ENCODE assay signal across 1 cellular context in the genomic region with DNA sequence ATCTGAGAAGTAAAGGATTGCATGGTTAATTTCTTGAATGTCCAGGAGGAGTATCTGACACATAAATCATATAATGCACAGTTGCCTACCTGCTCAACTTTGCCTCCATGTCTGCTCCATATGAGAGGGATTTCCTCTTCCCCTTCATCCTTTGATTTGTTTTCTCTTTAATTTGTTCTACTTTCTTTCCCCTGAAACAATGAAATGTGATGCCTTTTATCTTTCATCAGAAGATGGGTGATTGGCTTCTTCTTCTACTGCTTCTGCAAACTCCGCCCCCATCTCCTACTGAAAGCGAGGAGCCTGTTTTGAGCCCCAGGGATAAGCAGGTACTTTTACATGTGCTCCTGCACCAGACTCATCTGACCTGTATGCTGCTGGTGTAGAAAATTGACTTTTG.
TF ChIP-seq lines count a peak whose summit lies in the region.

No MANE protein-coding gene starts in this region.

TF ChIP-seq in WTC11, 78 proteins besides CTCF, POLR2A, EP300 and RAD21:
- TF ChIP-seq, protein P1, sequence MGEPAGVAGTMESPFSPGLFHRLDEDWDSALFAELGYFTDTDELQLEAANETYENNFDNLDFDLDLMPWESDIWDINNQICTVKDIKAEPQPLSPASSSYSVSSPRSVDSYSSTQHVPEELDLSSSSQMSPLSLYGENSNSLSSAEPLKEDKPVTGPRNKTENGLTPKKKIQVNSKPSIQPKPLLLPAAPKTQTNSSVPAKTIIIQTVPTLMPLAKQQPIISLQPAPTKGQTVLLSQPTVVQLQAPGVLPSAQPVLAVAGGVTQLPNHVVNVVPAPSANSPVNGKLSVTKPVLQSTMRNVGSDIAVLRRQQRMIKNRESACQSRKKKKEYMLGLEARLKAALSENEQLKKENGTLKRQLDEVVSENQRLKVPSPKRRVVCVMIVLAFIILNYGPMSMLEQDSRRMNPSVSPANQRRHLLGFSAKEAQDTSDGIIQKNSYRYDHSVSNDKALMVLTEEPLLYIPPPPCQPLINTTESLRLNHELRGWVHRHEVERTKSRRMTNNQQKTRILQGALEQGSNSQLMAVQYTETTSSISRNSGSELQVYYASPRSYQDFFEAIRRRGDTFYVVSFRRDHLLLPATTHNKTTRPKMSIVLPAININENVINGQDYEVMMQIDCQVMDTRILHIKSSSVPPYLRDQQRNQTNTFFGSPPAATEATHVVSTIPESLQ (CRISPR knock-in tag; IDR thresholded peaks at IDR 0.05), result no peak
- TF ChIP-seq ZNF121 (CRISPR knock-in tag; IDR thresholded peaks at IDR 0.05), result no peak
- TF ChIP-seq CREB1 (CRISPR knock-in tag; IDR thresholded peaks at IDR 0.05), result no peak
- TF ChIP-seq, protein P2, sequence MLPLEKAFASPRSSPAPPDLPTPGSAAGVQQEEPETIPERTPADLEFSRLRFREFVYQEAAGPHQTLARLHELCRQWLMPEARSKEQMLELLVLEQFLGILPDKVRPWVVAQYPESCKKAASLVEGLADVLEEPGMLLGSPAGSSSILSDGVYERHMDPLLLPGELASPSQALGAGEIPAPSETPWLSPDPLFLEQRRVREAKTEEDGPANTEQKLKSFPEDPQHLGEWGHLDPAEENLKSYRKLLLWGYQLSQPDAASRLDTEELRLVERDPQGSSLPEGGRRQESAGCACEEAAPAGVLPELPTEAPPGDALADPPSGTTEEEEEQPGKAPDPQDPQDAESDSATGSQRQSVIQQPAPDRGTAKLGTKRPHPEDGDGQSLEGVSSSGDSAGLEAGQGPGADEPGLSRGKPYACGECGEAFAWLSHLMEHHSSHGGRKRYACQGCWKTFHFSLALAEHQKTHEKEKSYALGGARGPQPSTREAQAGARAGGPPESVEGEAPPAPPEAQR (CRISPR knock-in tag; IDR thresholded peaks at IDR 0.05), result no peak
- no peak for TF ChIP-seq NFE2L1 (CRISPR knock-in tag; IDR thresholded peaks at IDR 0.05)
- TF ChIP-seq, protein P3, sequence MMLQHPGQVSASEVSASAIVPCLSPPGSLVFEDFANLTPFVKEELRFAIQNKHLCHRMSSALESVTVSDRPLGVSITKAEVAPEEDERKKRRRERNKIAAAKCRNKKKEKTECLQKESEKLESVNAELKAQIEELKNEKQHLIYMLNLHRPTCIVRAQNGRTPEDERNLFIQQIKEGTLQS (CRISPR knock-in tag; conservative IDR thresholded peaks at IDR 0.05), result no peak
- TF ChIP-seq, protein P4, sequence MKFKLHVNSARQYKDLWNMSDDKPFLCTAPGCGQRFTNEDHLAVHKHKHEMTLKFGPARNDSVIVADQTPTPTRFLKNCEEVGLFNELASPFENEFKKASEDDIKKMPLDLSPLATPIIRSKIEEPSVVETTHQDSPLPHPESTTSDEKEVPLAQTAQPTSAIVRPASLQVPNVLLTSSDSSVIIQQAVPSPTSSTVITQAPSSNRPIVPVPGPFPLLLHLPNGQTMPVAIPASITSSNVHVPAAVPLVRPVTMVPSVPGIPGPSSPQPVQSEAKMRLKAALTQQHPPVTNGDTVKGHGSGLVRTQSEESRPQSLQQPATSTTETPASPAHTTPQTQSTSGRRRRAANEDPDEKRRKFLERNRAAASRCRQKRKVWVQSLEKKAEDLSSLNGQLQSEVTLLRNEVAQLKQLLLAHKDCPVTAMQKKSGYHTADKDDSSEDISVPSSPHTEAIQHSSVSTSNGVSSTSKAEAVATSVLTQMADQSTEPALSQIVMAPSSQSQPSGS (CRISPR knock-in tag; IDR thresholded peaks at IDR 0.05; ENCODE audit: borderline replicate concordance, low read depth), result no peak
- TF ChIP-seq ZBTB21 (CRISPR knock-in tag; IDR thresholded peaks at IDR 0.05; ENCODE audit: borderline replicate concordance), result no peak
- TF ChIP-seq SP1 (CRISPR knock-in tag; conservative IDR thresholded peaks at IDR 0.05), result no peak
- TF ChIP-seq, protein P5, sequence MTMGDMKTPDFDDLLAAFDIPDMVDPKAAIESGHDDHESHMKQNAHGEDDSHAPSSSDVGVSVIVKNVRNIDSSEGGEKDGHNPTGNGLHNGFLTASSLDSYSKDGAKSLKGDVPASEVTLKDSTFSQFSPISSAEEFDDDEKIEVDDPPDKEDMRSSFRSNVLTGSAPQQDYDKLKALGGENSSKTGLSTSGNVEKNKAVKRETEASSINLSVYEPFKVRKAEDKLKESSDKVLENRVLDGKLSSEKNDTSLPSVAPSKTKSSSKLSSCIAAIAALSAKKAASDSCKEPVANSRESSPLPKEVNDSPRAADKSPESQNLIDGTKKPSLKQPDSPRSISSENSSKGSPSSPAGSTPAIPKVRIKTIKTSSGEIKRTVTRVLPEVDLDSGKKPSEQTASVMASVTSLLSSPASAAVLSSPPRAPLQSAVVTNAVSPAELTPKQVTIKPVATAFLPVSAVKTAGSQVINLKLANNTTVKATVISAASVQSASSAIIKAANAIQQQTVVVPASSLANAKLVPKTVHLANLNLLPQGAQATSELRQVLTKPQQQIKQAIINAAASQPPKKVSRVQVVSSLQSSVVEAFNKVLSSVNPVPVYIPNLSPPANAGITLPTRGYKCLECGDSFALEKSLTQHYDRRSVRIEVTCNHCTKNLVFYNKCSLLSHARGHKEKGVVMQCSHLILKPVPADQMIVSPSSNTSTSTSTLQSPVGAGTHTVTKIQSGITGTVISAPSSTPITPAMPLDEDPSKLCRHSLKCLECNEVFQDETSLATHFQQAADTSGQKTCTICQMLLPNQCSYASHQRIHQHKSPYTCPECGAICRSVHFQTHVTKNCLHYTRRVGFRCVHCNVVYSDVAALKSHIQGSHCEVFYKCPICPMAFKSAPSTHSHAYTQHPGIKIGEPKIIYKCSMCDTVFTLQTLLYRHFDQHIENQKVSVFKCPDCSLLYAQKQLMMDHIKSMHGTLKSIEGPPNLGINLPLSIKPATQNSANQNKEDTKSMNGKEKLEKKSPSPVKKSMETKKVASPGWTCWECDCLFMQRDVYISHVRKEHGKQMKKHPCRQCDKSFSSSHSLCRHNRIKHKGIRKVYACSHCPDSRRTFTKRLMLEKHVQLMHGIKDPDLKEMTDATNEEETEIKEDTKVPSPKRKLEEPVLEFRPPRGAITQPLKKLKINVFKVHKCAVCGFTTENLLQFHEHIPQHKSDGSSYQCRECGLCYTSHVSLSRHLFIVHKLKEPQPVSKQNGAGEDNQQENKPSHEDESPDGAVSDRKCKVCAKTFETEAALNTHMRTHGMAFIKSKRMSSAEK (CRISPR knock-in tag; IDR thresholded peaks at IDR 0.05; ENCODE audit: borderline replicate concordance), result no peak
- no peak for TF ChIP-seq FOXK1 (CRISPR knock-in tag; IDR thresholded peaks at IDR 0.05)
- TF ChIP-seq, protein P6, sequence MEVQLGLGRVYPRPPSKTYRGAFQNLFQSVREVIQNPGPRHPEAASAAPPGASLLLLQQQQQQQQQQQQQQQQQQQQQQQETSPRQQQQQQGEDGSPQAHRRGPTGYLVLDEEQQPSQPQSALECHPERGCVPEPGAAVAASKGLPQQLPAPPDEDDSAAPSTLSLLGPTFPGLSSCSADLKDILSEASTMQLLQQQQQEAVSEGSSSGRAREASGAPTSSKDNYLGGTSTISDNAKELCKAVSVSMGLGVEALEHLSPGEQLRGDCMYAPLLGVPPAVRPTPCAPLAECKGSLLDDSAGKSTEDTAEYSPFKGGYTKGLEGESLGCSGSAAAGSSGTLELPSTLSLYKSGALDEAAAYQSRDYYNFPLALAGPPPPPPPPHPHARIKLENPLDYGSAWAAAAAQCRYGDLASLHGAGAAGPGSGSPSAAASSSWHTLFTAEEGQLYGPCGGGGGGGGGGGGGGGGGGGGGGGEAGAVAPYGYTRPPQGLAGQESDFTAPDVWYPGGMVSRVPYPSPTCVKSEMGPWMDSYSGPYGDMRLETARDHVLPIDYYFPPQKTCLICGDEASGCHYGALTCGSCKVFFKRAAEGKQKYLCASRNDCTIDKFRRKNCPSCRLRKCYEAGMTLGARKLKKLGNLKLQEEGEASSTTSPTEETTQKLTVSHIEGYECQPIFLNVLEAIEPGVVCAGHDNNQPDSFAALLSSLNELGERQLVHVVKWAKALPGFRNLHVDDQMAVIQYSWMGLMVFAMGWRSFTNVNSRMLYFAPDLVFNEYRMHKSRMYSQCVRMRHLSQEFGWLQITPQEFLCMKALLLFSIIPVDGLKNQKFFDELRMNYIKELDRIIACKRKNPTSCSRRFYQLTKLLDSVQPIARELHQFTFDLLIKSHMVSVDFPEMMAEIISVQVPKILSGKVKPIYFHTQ (CRISPR knock-in tag; IDR thresholded peaks at IDR 0.05), result no peak
- TF ChIP-seq, protein P7, sequence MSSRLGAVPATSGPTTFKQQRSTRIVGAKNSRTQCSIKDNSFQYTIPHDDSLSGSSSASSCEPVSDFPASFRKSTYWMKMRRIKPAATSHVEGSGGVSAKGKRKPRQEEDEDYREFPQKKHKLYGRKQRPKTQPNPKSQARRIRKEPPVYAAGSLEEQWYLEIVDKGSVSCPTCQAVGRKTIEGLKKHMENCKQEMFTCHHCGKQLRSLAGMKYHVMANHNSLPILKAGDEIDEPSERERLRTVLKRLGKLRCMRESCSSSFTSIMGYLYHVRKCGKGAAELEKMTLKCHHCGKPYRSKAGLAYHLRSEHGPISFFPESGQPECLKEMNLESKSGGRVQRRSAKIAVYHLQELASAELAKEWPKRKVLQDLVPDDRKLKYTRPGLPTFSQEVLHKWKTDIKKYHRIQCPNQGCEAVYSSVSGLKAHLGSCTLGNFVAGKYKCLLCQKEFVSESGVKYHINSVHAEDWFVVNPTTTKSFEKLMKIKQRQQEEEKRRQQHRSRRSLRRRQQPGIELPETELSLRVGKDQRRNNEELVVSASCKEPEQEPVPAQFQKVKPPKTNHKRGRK (CRISPR knock-in tag; IDR thresholded peaks at IDR 0.05; ENCODE audit: borderline replicate concordance), result no peak
